19 cellular contexts compared by ENCODE assay signal in genomic region chr17:45925311-45925710, GRCh38.
"Had no signal": no experiment of that assay in that cellular context is flagged by ENCODE, and none has a peak within 500 bp of the region (broad histone marks: within the 10 kb centered on the region; RNA-seq: fewer than 3 reads in every experiment).

No MANE protein-coding gene starts in this region.

- H3K9me3 ChIP-seq: pancreas had no signal

- H3K27ac ChIP-seq: gastroesophageal sphincter, pancreas had no signal

- DNase-seq: cortex of kidney; dorsolateral prefrontal cortex; effector CD8-positive, alpha-beta T cell; glutamatergic neuron; left cardiac atrium; mammary epithelial cell; natural killer cell; occipital lobe; pancreas; right cardiac atrium; stimulated activated CD4-positive, alpha-beta T cell treated with anti-CD3 and anti-CD28 coated beads, Interleukin-2, amount 100 ng/mL, for 48 hours; stimulated activated naive CD4-positive, alpha-beta T cell treated with Interleukin-2 at 50 U/mL for 16 hours; trophoblast cell had no signal

- H3K27me3 ChIP-seq: dorsolateral prefrontal cortex, gastroesophageal sphincter, pancreas had no signal

- FAIRE-seq: endometrium, keratinocyte, pancreas, urothelium cell line had no signal

- H3K4me2 ChIP-seq: smooth muscle cell had no signal

- H3K36me3 ChIP-seq: gastroesophageal sphincter, pancreas had no signal

- H3K4me3 ChIP-seq: dorsolateral prefrontal cortex, gastroesophageal sphincter, pancreas, smooth muscle cell had no signal

- ATAC-seq: esophagus mucosa, gastroesophageal sphincter, left cardiac atrium, natural killer cell, pancreas had no signal

- H3K4me1 ChIP-seq: gastroesophageal sphincter, pancreas had no signal
